Comparison of ENCODE assay signal across 18 cellular contexts in genomic region chr11:134498326-134499139, GRCh38.
DNase-seq lines count a peak whose midpoint lies in the region; ATAC-seq, FAIRE-seq and TF ChIP-seq lines count a peak whose summit lies in the region.
"Had no signal": no experiment of that assay in that cellular context is flagged by ENCODE, and none has a peak within 500 bp of the region (broad histone marks: within the 10 kb centered on the region; RNA-seq: fewer than 3 reads in every experiment).

No MANE protein-coding gene starts in this region.

- H4K20me1 ChIP-seq in GM23338 (replicated peaks; ENCODE audit: insufficient read depth): no peaks in the 10 kb centered on the region

- CTCF ChIA-PET in Calu3 (lab: Charles Lee): no interaction called here

- H3K4me3 Mint-ChIP-seq in Calu3 (ENCODE audit: low read depth, unreplicated experiment) (no peak overlapping the region), GM23338 (no peak overlapping the region)
- H3K4me3 Mint-ChIP-seq: T-helper 1 cell treated with Interleukin-12 subunit alpha and Interleukin-12 subunit beta and Interleukin-4 antibody, amounts not matched to agents 30 μg/mL and 1 μg/mL, for 36 hours had no signal

- peak; percentile 62 for ATAC-seq in Right ventricle myocardium inferior
- ATAC-seq in esophagus mucosa: no peak
- ATAC-seq in GM23338: no peak
- ATAC-seq: activated naive CD4-positive, alpha-beta T cell treated with anti-CD3 and anti-CD28 coated beads, Interleukin-2, amount 50 U/mL, for 72 hours; gastroesophageal sphincter had no signal

- no peak overlapping the region for H3K14ac ChIP-seq in neuronal stem cell (ENCODE audit: low read length)

- no TSS peak for BruUV-seq in Calu3 (replicated peaks; lab: Mats Ljungman, UMichigan)

- H4K91ac ChIP-seq in neuronal stem cell (ENCODE audit: low read depth, low read length, poor library complexity): no peak overlapping the region

- no peak for DNase-seq in Right ventricle myocardium inferior (ENCODE audit: missing footprints)
- DNase-seq in right atrium auricular region (ENCODE audit: low spot score): no peak
- peak; percentile 48 to 76 for DNase-seq in frontal cortex (ENCODE audit: low spot score in 2 of 2)
- no peak for DNase-seq in neuronal stem cell (ENCODE audit: low spot score)
- DNase-seq in NCI-H146 (lab: John Stamatoyannopoulos, UW): no peak
- DNase-seq in Calu3: no peak
- DNase-seq in GM23338 (ENCODE audit: low spot score): no peak
- DNase-seq: activated CD4-positive, alpha-beta T cell treated with anti-CD3 and anti-CD28 coated beads for 1 hour; NCI-H2081 treated with DMSO at 0.1 percent for 48 hours; NCI-H82 had no signal

- no peak overlapping the region for H3K23ac ChIP-seq in neuronal stem cell (ENCODE audit: low read depth, low read length, poor library complexity)

- no peaks in the 10 kb centered on the region for H3K79me2 ChIP-seq in GM23338 (replicated peaks; ENCODE audit: insufficient read depth)

- no peak overlapping the region for H2AK5ac ChIP-seq in neuronal stem cell (ENCODE audit: low read depth, low read length)

- H3K18ac ChIP-seq in neuronal stem cell (ENCODE audit: low read length): peak overlapping the region; percentile 28

- H3K9me3 ChIP-seq in right atrium auricular region (no peaks in the 10 kb centered on the region), neuronal stem cell (replicated peaks in 1 of 2; ENCODE audit: control insufficient read depth in 2 of 2, insufficient read depth in 1 of 2, low read depth in 1 of 2, low read length in 2 of 2) (no peaks in the 10 kb centered on the region)

- no peak for TF ChIP-seq CTCF in right atrium auricular region (IDR thresholded peaks at IDR 0.05)
- no peak for TF ChIP-seq CTCF in Calu3 (IDR thresholded peaks at IDR 0.05; ENCODE audit: unreplicated experiment)
- TF ChIP-seq CTCF in GM23338 (conservative IDR thresholded peaks at IDR 0.05; ENCODE audit: low read depth in 2 of 2): no peak

- H3K4me1 Mint-ChIP-seq in Calu3 (ENCODE audit: low read depth, unreplicated experiment): no peaks in the 10 kb centered on the region
- peaks cover 20% of the 10 kb centered on the region for H3K4me1 Mint-ChIP-seq in GM23338

- H3K4me1 ChIP-seq in right atrium auricular region (no peaks in the 10 kb centered on the region), neuronal stem cell (ENCODE audit: control insufficient read depth in 2 of 2, insufficient read depth in 1 of 2, low read depth in 1 of 2, low read length in 2 of 2) (peaks cover 0 to 13% of the 10 kb centered on the region in 2 donors), GM23338 (ENCODE audit: insufficient read depth) (peaks cover 10% of the 10 kb centered on the region)
- H3K4me1 ChIP-seq: Caco-2, gastroesophageal sphincter had no signal

- H3K27ac Mint-ChIP-seq in Calu3 (ENCODE audit: unreplicated experiment) (no peak overlapping the region), GM23338 (no peak overlapping the region)
- H3K27ac Mint-ChIP-seq: activated naive CD4-positive, alpha-beta T cell treated with anti-CD3 and anti-CD28 coated beads, Interleukin-2, amount 50 U/mL, for 72 hours; T-helper 1 cell treated with Interleukin-12 subunit alpha and Interleukin-12 subunit beta and Interleukin-4 antibody, amounts not matched to agents 30 μg/mL and 1 μg/mL, for 36 hours had no signal

- no peak overlapping the region for H2AFZ ChIP-seq in neuronal stem cell (ENCODE audit: low read length)
- no peak overlapping the region for H2AFZ ChIP-seq in GM23338

- no peak overlapping the region for H2BK15ac ChIP-seq in neuronal stem cell (ENCODE audit: low read length)

- H3K9me3 Mint-ChIP-seq in Calu3 (ENCODE audit: low read depth, unreplicated experiment): peaks cover 23% of the 10 kb centered on the region
- H3K9me3 Mint-ChIP-seq in GM23338: peaks cover 10% of the 10 kb centered on the region; the same call in 2 of the 3 replicates

- H3K79me1 ChIP-seq in neuronal stem cell (ENCODE audit: low read depth, low read length): no peaks in the 10 kb centered on the region

- H3K36me3 Mint-ChIP-seq in Calu3 (ENCODE audit: insufficient read depth, unreplicated experiment): no peaks in the 10 kb centered on the region
- H3K36me3 Mint-ChIP-seq in GM23338 (ENCODE audit: low read depth): peaks cover 7% of the 10 kb centered on the region; the same call in 1 of the 3 replicates

- H3K9ac ChIP-seq in neuronal stem cell (ENCODE audit: low read depth, low read length, poor library complexity): peak overlapping the region; percentile 51

- no CpG with 5 or more reads among the region's 19 CpGs for WGBS in neuronal stem cell (ENCODE audit: extremely low coverage in 2 of 2, insufficient read length in 2 of 2, insufficient replicate concordance in 1 of 2), 2 donors

- H3K4me2 ChIP-seq in neuronal stem cell (ENCODE audit: insufficient read depth, low read length, poor library complexity, severe bottlenecking): no peak overlapping the region
- no peak overlapping the region for H3K4me2 ChIP-seq in GM23338

- H2BK120ac ChIP-seq in neuronal stem cell (ENCODE audit: low read depth, low read length): no peak overlapping the region

- intact Hi-C loops in Right ventricle myocardium inferior (cut with DNase I) (no loop called here), Calu3 (cut with micrococcal nuclease; ENCODE audit: unreplicated experiment) (no loop called here)

- no peak overlapping the region for H2BK12ac ChIP-seq in neuronal stem cell (ENCODE audit: low read length)

- H3K27ac ChIP-seq in right atrium auricular region (no peak overlapping the region), neuronal stem cell (replicated peaks; ENCODE audit: low read length) (no peak overlapping the region), GM23338 (ENCODE audit: low read depth) (no peak overlapping the region)
- H3K27ac ChIP-seq: cardiac muscle cell, gastroesophageal sphincter had no signal

- H3K27me3 Mint-ChIP-seq in Calu3 (ENCODE audit: unreplicated experiment) (no peaks in the 10 kb centered on the region), GM23338 (ENCODE audit: insufficient read depth, low read depth, poor library complexity) (peaks cover 1% of the 10 kb centered on the region)

- H4K8ac ChIP-seq in neuronal stem cell (ENCODE audit: low read depth, low read length): no peak overlapping the region

- no peaks in the 10 kb centered on the region for H3K27me3 ChIP-seq in right atrium auricular region
- peaks cover 0 to 3% (median 0%) of the 10 kb centered on the region in 3 experiments for H3K27me3 ChIP-seq in neuronal stem cell (ENCODE audit: control insufficient read depth in 3 of 3, insufficient read depth in 3 of 3, low read depth in 1 of 3, low read length in 3 of 3)
- H3K27me3 ChIP-seq in GM23338 (ENCODE audit: insufficient read depth): no peaks in the 10 kb centered on the region
- H3K27me3 ChIP-seq: cardiac muscle cell had no signal

- H3K36me3 ChIP-seq in right atrium auricular region (no peaks in the 10 kb centered on the region), neuronal stem cell (replicated peaks in 1 of 2; ENCODE audit: control insufficient read depth in 2 of 2, insufficient read depth in 2 of 2, low read length in 2 of 2) (no peaks in the 10 kb centered on the region), GM23338 (ENCODE audit: insufficient read depth) (no peaks in the 10 kb centered on the region)
- H3K36me3 ChIP-seq: cardiac muscle cell, gastroesophageal sphincter had no signal

- H3K4ac ChIP-seq in neuronal stem cell (ENCODE audit: low read length): no peak overlapping the region

- no peaks in the 10 kb centered on the region for H3F3A ChIP-seq in GM23338 (replicated peaks; ENCODE audit: low read depth)

- H3K9me2 ChIP-seq in GM23338 (ENCODE audit: insufficient read depth): no peaks in the 10 kb centered on the region

- H3K4me3 ChIP-seq in right atrium auricular region: no peak overlapping the region
- H3K4me3 ChIP-seq in neuronal stem cell (ENCODE audit: low read length in 2 of 2): peak overlapping the region in 1 of 2 donors; percentile 61
- H3K4me3 ChIP-seq in GM23338: no peak overlapping the region
- H3K4me3 ChIP-seq: cardiac muscle cell, gastroesophageal sphincter had no signal

- no peak for FAIRE-seq in frontal cortex (lab: Jason Lieb, UNC)
- FAIRE-seq: GM19239, islet of Langerhans had no signal

- peak overlapping the region; percentile 32 for H2BK5ac ChIP-seq in neuronal stem cell (ENCODE audit: low read length)

TF ChIP-seq in GM23338, 12 proteins besides CTCF, POLR2A, EP300 and RAD21 (continues in another document):
- no peak for TF ChIP-seq JUNB (IDR thresholded peaks at IDR 0.05; ENCODE audit: unreplicated experiment)

Comparison
In these comparisons a context has a peak if more than half of its experiments do, and no peak if none do; other contexts are left out.
1. DNase-seq: peak in frontal cortex (2 of 2); none in Right ventricle myocardium inferior (single experiment), right atrium auricular region (single experiment), neuronal stem cell (single experiment), NCI-H146 (single experiment), Calu3 (single experiment) and GM23338 (single experiment).